13 cellular contexts compared by ENCODE assay signal in the genomic region with DNA sequence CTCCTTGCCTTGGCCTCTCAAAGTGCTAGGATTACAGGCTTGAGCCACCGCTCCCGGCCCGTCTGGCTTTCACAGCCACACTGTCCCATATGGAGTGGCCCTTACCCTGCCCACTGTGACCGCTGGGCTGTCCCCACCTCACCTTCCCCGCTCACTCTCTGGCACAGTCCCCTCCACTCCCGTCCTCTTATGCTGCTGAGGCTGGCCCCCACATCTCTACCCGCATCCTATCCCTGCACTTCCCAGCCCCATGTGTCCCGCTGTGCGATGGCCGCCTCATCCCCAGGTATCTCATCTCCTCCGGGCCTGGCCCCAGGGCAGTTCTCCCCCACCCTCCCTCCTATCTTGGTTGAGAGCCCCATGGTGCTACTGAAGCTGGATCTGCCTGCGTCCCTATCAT.
DNase-seq lines count a peak whose midpoint lies in the region; ATAC-seq and TF ChIP-seq lines count a peak whose summit lies in the region.
"Had no signal": no experiment of that assay in that cellular context is flagged by ENCODE, and none has a peak within 500 bp of the region (broad histone marks: within the 10 kb centered on the region; RNA-seq: fewer than 3 reads in every experiment).

No MANE protein-coding gene starts in this region.

- H3K14ac ChIP-seq in neuronal stem cell (ENCODE audit: low read length), result no peak overlapping the region

- no peak overlapping the region for H3K4me3 ChIP-seq in neuronal stem cell (ENCODE audit: low read length in 2 of 2)
- H3K4me3 ChIP-seq: GM23248 had no signal

- no peak overlapping the region for H4K91ac ChIP-seq in neuronal stem cell (ENCODE audit: low read depth, low read length, poor library complexity)

- no peak overlapping the region for H2BK120ac ChIP-seq in neuronal stem cell (ENCODE audit: low read depth, low read length)

- WGBS in neuronal stem cell (ENCODE audit: extremely low coverage in 2 of 2, insufficient read length in 2 of 2, insufficient replicate concordance in 1 of 2), 2 donors, result no CpG with 5 or more reads among the region's 12 CpGs

- no peak overlapping the region for H3K27ac ChIP-seq in neuronal stem cell (replicated peaks; ENCODE audit: low read length)
- H3K27ac ChIP-seq: GM23248 had no signal

- peaks cover 13% of the 10 kb centered on the region for H3K27me3 Mint-ChIP-seq in stimulated activated naive CD8-positive, alpha-beta T cell treated with anti-CD3 and anti-CD28 coated beads, Interleukin-15, amount 100 ng/mL, for 72 hours
- H3K27me3 Mint-ChIP-seq in chondrocyte (ENCODE audit: low read depth) (peaks cover 4% of the 10 kb centered on the region), mesothelial cell of epicardium (ENCODE audit: low read depth) (no peaks in the 10 kb centered on the region)

- DNase-seq in stimulated activated naive CD8-positive, alpha-beta T cell treated with anti-CD3 and anti-CD28 coated beads, Interleukin-15, Interleukin-2, amounts not matched to agents 100 U/mL and 50 U/mL, for 24 hours, result no peak
- no peak for DNase-seq in stimulated activated naive CD8-positive, alpha-beta T cell treated with anti-CD3 and anti-CD28 coated beads, Interleukin-15, amount 100 ng/mL, for 72 hours
- peak; percentile 59 for DNase-seq in chondrocyte (ENCODE audit: low spot score)
- no peak for DNase-seq in neuronal stem cell (ENCODE audit: low spot score)
- no peak for DNase-seq in mesothelial cell of epicardium (ENCODE audit: low spot score in 2 of 2, unreplicated experiment in 2 of 2)
- DNase-seq in NCI-H510A (lab: John Stamatoyannopoulos, UW), result no peak
- DNase-seq in T1000 (lab: John Stamatoyannopoulos, UW), result no peak
- DNase-seq: ACHN; C1 segment of cervical spinal cord; Calu3; CD4-positive, alpha-beta T cell; DMS 273 treated with DMSO at 0.1 percent for 48 hours; GM23248 had no signal

- peak; percentile 26 for ATAC-seq in stimulated activated naive CD8-positive, alpha-beta T cell treated with anti-CD3 and anti-CD28 coated beads, Interleukin-15, Interleukin-2, amounts not matched to agents 100 U/mL and 50 U/mL, for 24 hours
- ATAC-seq in stimulated activated naive CD8-positive, alpha-beta T cell treated with anti-CD3 and anti-CD28 coated beads, Interleukin-15, amount 100 ng/mL, for 72 hours, result no peak

- no peaks in the 10 kb centered on the region for H3K79me1 ChIP-seq in neuronal stem cell (ENCODE audit: low read depth, low read length)

- peak overlapping the region; percentile 47 for H2AK5ac ChIP-seq in neuronal stem cell (ENCODE audit: low read depth, low read length)

- H3K23ac ChIP-seq in neuronal stem cell (ENCODE audit: low read depth, low read length, poor library complexity), result no peak overlapping the region

- peaks cover 7% of the 10 kb centered on the region for H3K4me1 Mint-ChIP-seq in stimulated activated naive CD8-positive, alpha-beta T cell treated with anti-CD3 and anti-CD28 coated beads, Interleukin-15, amount 100 ng/mL, for 72 hours
- H3K4me1 Mint-ChIP-seq in chondrocyte (ENCODE audit: low read depth) (no peaks in the 10 kb centered on the region), mesothelial cell of epicardium (no peaks in the 10 kb centered on the region)

- peaks cover 0 to 27% (median 0%) of the 10 kb centered on the region in 3 experiments for H3K27me3 ChIP-seq in neuronal stem cell (ENCODE audit: control insufficient read depth in 3 of 3, insufficient read depth in 3 of 3, low read depth in 1 of 3, low read length in 3 of 3)

- H2AFZ ChIP-seq in neuronal stem cell (ENCODE audit: low read length), result no peak overlapping the region
- H2AFZ ChIP-seq: GM23248 had no signal

- H2BK15ac ChIP-seq in neuronal stem cell (ENCODE audit: low read length), result peak overlapping the region; percentile 98

- no peak overlapping the region for H3K4me2 ChIP-seq in neuronal stem cell (ENCODE audit: insufficient read depth, low read length, poor library complexity, severe bottlenecking)

- peak overlapping the region; percentile 36 for H3K9ac ChIP-seq in neuronal stem cell (ENCODE audit: low read depth, low read length, poor library complexity)
- H3K9ac ChIP-seq: GM23248 had no signal

- no peak overlapping the region for H3K18ac ChIP-seq in neuronal stem cell (ENCODE audit: low read length)

- H3K36me3 ChIP-seq in neuronal stem cell (replicated peaks in 1 of 2; ENCODE audit: control insufficient read depth in 2 of 2, insufficient read depth in 2 of 2, low read length in 2 of 2), result no peaks in the 10 kb centered on the region

- H4K8ac ChIP-seq in neuronal stem cell (ENCODE audit: low read depth, low read length), result no peak overlapping the region

- H3K9me3 ChIP-seq in neuronal stem cell (replicated peaks in 1 of 2; ENCODE audit: control insufficient read depth in 2 of 2, insufficient read depth in 1 of 2, low read depth in 1 of 2, low read length in 2 of 2), result no peaks in the 10 kb centered on the region

- no peak overlapping the region for H3K4ac ChIP-seq in neuronal stem cell (ENCODE audit: low read length)

- no peak overlapping the region for H3K27ac Mint-ChIP-seq in stimulated activated naive CD8-positive, alpha-beta T cell treated with anti-CD3 and anti-CD28 coated beads, Interleukin-15, amount 100 ng/mL, for 72 hours
- no peak overlapping the region for H3K27ac Mint-ChIP-seq in chondrocyte (ENCODE audit: unreplicated experiment)
- no peak overlapping the region for H3K27ac Mint-ChIP-seq in mesothelial cell of epicardium
- H3K27ac Mint-ChIP-seq: CD4-positive, alpha-beta T cell had no signal

- peak overlapping the region; percentile 59 for H2BK12ac ChIP-seq in neuronal stem cell (ENCODE audit: low read length)

- H3K36me3 Mint-ChIP-seq in chondrocyte (ENCODE audit: low read depth), result no peaks in the 10 kb centered on the region
- no peaks in the 10 kb centered on the region for H3K36me3 Mint-ChIP-seq in mesothelial cell of epicardium

- H3K4me1 ChIP-seq in neuronal stem cell (ENCODE audit: control insufficient read depth in 2 of 2, insufficient read depth in 1 of 2, low read depth in 1 of 2, low read length in 2 of 2), result peaks cover 0 to 2% of the 10 kb centered on the region in 2 donors

- H2BK5ac ChIP-seq in neuronal stem cell (ENCODE audit: low read length), result no peak overlapping the region

- H3K9me3 Mint-ChIP-seq in stimulated activated naive CD8-positive, alpha-beta T cell treated with anti-CD3 and anti-CD28 coated beads, Interleukin-15, amount 100 ng/mL, for 72 hours, result peaks cover 0 to 6% of the 10 kb centered on the region in 2 donors
- H3K9me3 Mint-ChIP-seq in chondrocyte (ENCODE audit: low read depth) (no peaks in the 10 kb centered on the region), mesothelial cell of epicardium (peaks cover 4% of the 10 kb centered on the region)
- H3K9me3 Mint-ChIP-seq: CD4-positive, alpha-beta T cell had no signal

- H3K4me3 Mint-ChIP-seq in stimulated activated naive CD8-positive, alpha-beta T cell treated with anti-CD3 and anti-CD28 coated beads, Interleukin-15, amount 100 ng/mL, for 72 hours, result no peak overlapping the region
- H3K4me3 Mint-ChIP-seq in chondrocyte (ENCODE audit: unreplicated experiment) (no peak overlapping the region), mesothelial cell of epicardium (no peak overlapping the region)
- H3K4me3 Mint-ChIP-seq: CD4-positive, alpha-beta T cell had no signal

- TF ChIP-seq CTCF in chondrocyte (IDR thresholded peaks at IDR 0.05), result no peak
- no peak for TF ChIP-seq CTCF in mesothelial cell of epicardium (IDR thresholded peaks at IDR 0.05; ENCODE audit: unreplicated experiment)
